In the genomic region with DNA sequence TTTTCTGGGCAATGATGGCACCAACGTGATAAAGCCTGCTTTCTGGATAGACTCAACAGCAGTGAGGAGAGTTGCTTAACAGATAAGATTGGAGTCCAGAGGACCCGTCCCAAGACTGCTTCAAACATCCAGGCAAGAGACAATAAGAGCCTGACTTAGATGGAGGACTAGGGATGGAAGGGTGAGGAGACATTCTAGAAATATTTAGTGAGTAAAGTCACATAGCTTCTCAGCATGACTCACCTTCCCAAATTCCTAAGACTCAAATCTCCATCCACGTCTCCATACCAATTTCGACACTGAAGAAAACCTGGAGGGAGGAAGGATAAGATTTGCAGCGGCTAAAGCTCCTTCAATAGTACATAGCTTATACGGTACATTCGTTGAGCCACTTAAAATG, we compare ENCODE assay signal across 13 cellular contexts.
DNase-seq lines count a peak whose midpoint lies in the region; ATAC-seq, FAIRE-seq and TF ChIP-seq lines count a peak whose summit lies in the region.
"Had no signal": no experiment of that assay in that cellular context is flagged by ENCODE, and none has a peak within 500 bp of the region (broad histone marks: within the 10 kb centered on the region; RNA-seq: fewer than 3 reads in every experiment).

No MANE protein-coding gene starts in this region.

- H4K20me1 ChIP-seq in BLaER1 treated with 17β-estradiol and CSF1 and Interleukin-3, amounts not matched to agents 10 nM and 100 nM: no peaks in the 10 kb centered on the region
- H4K20me1 ChIP-seq in PC-9 (ENCODE audit: insufficient read depth) (no peaks in the 10 kb centered on the region), H1 (replicated peaks in 1 of 2; ENCODE audit: control insufficient read depth in 1 of 2, insufficient read depth in 2 of 2, low read length in 2 of 2) (no peaks in the 10 kb centered on the region), neural cell (ENCODE audit: insufficient read depth) (no peaks in the 10 kb centered on the region)

- H3K27me3 ChIP-seq in BLaER1 treated with 17β-estradiol and CSF1 and Interleukin-3, amounts not matched to agents 10 nM and 100 nM: no peaks in the 10 kb centered on the region; a peak in 1 of 22 replicates
- no peaks in the 10 kb centered on the region for H3K27me3 ChIP-seq in PC-9 (ENCODE audit: insufficient read depth, low read depth)
- H3K27me3 ChIP-seq in H1 (replicated peaks in 1 of 4; ENCODE audit: control insufficient read depth in 3 of 4, extremely low read depth in 1 of 4, insufficient read depth in 3 of 4, low read length in 3 of 4): no peaks in the 10 kb centered on the region
- H3K27me3 ChIP-seq in neural cell (ENCODE audit: insufficient read depth, low read depth, low read length): no peaks in the 10 kb centered on the region
- H3K27me3 ChIP-seq: ascending aorta had no signal

- TF ChIP-seq EP300 in H1 (IDR thresholded peaks at IDR 0.05; ENCODE audit: borderline replicate concordance in 1 of 2, low read depth in 2 of 2, low read length in 2 of 2) (no peak), neural cell (conservative IDR thresholded peaks at IDR 0.05; ENCODE audit: poor library complexity, severe bottlenecking) (no peak)

- H3K9ac ChIP-seq in BLaER1 treated with 17β-estradiol and CSF1 and Interleukin-3, amounts not matched to agents 10 nM and 100 nM: peak overlapping the region in 3 of 11 experiments; percentile 38 to 68 (median 49); a peak in 5 of 22 replicates
- H3K9ac ChIP-seq in H1 (replicated peaks in 1 of 4; ENCODE audit: extremely low read depth in 1 of 4, low read depth in 3 of 4, low read length in 3 of 4): no peak overlapping the region
- no peak overlapping the region for H3K9ac ChIP-seq in neural cell (ENCODE audit: low read length)

- peak overlapping the region in 5 of 11 experiments; percentile 31 to 84 (median 67); a peak in 9 of 22 replicates for H3K27ac ChIP-seq in BLaER1 treated with 17β-estradiol and CSF1 and Interleukin-3, amounts not matched to agents 10 nM and 100 nM
- H3K27ac ChIP-seq in PC-9: peak overlapping the region; percentile 45
- H3K27ac ChIP-seq in H1 (ENCODE audit: low read depth, low read length): no peak overlapping the region
- H3K27ac ChIP-seq in neural cell (ENCODE audit: low read length): peak overlapping the region; percentile 63
- H3K27ac ChIP-seq: ascending aorta had no signal

- H3K36me3 ChIP-seq in BLaER1 treated with 17β-estradiol and CSF1 and Interleukin-3, amounts not matched to agents 10 nM and 100 nM: no peaks in the 10 kb centered on the region
- H3K36me3 ChIP-seq in PC-9 (ENCODE audit: low read depth) (no peaks in the 10 kb centered on the region), H1 (ENCODE audit: control insufficient read depth in 2 of 4, insufficient read depth in 4 of 4, low read length in 3 of 4) (no peaks in the 10 kb centered on the region), neural cell (ENCODE audit: insufficient read depth, low read length) (no peaks in the 10 kb centered on the region)
- H3K36me3 ChIP-seq: ascending aorta had no signal

- no peak overlapping the region for H4K91ac ChIP-seq in H1 (replicated peaks; ENCODE audit: insufficient read length, low read length)

- WGBS in H1 (ENCODE audit: extremely low coverage in 1 of 2, insufficient coverage in 1 of 2, insufficient read length in 1 of 2, insufficient replicate concordance in 2 of 2, low coverage in 1 of 2, low lambda C conversion rate in 2 of 2, missing lambda C conversion rate in 1 of 2), 2 experiments: 88% methylated on average over 7 of the region's 7 CpGs; no CpG with 5 or more reads in 1 of the 2 experiments

- peak overlapping the region; percentile 7; the same call in 1 of the 2 replicates for H2AK5ac ChIP-seq in H1 (ENCODE audit: low read depth, low read length)

- H3K9me2 ChIP-seq in PC-9 (ENCODE audit: insufficient read depth) (no peaks in the 10 kb centered on the region), neural cell (ENCODE audit: insufficient read depth, low read length) (no peaks in the 10 kb centered on the region)

- BruUV-seq in PC-9 (replicated peaks; lab: Mats Ljungman, UMichigan): no TSS peak

- TF ChIP-seq CTCF in PC-9 (conservative IDR thresholded peaks at IDR 0.05) (no peak), H1 (IDR thresholded peaks at IDR 0.05; ENCODE audit: control extremely low read depth in 1 of 3, insufficient read depth in 1 of 3, low read depth in 1 of 3, low read length in 3 of 3) (no peak), neural cell (IDR thresholded peaks at IDR 0.05; ENCODE audit: poor library complexity, severe bottlenecking) (no peak)

- H3K4me1 ChIP-seq in BLaER1 treated with 17β-estradiol and CSF1 and Interleukin-3, amounts not matched to agents 10 nM and 100 nM: peaks cover 8 to 100% (median 44%) of the 10 kb centered on the region in 10 experiments; a peak in 18 of 20 replicates
- peaks cover 54% of the 10 kb centered on the region for H3K4me1 ChIP-seq in PC-9 (replicated peaks; ENCODE audit: insufficient read depth)
- H3K4me1 ChIP-seq in H1 (replicated peaks in 1 of 4; ENCODE audit: control insufficient read depth in 3 of 4, insufficient read depth in 4 of 4, low read length in 3 of 4): peaks cover 0 to 4% (median 2%) of the 10 kb centered on the region in 4 experiments; a peak in 3 of 7 replicates

- H3K79me1 ChIP-seq in H1 (ENCODE audit: low read depth, low read length): no peaks in the 10 kb centered on the region

- H2BK5ac ChIP-seq in H1 (ENCODE audit: low read depth, low read length): no peak overlapping the region

- H3K23me2 ChIP-seq in H1 (ENCODE audit: low read depth, low read length): no peaks in the 10 kb centered on the region; the same call in 1 of the 2 replicates

- TF ChIP-seq RAD21 in H1 (IDR thresholded peaks at IDR 0.05 in 1 of 2, conservative IDR thresholded peaks at IDR 0.05 in 1 of 2; ENCODE audit: low read depth in 2 of 2, low read length in 2 of 2): no peak
- no peak for TF ChIP-seq RAD21 in neural cell (conservative IDR thresholded peaks at IDR 0.05)

- H2BK120ac ChIP-seq in H1 (replicated peaks; ENCODE audit: low read depth, low read length): no peak overlapping the region

- CTCF ChIA-PET in PC-9 (lab: Charles Lee): no interaction called here
- CTCF ChIA-PET in H1 (lab: Charles Lee; ENCODE audit: partially characterized antibody): interaction anchor here (0.6 to 1.6 kb wide), 4 partner anchors 9 to 205 kb away, joined by 3 to 8 read pairs (median 5); no protein-coding TSS in a partner anchor

- no peaks in the 10 kb centered on the region for H3K9me3 ChIP-seq in BLaER1 treated with 17β-estradiol and CSF1 and Interleukin-3, amounts not matched to agents 10 nM and 100 nM (replicated peaks in 1 of 11)
- H3K9me3 ChIP-seq in PC-9 (ENCODE audit: insufficient read depth, low read depth) (no peaks in the 10 kb centered on the region), H1 (ENCODE audit: insufficient read depth in 2 of 2, low read depth in 1 of 2, low read length in 1 of 2) (no peaks in the 10 kb centered on the region), neural cell (ENCODE audit: low read length) (no peaks in the 10 kb centered on the region)
- H3K9me3 ChIP-seq: ascending aorta had no signal

- no peak for FAIRE-seq in H1 (lab: Jason Lieb, UNC)
- FAIRE-seq: GM18507 had no signal

- H3K18ac ChIP-seq in H1 (ENCODE audit: extremely low read depth, low read length): no peak overlapping the region

- DNase-seq in PC-9: peak; percentile 24 to 78
- no peak for DNase-seq in H1 (ENCODE audit: low read depth in 1 of 2, low spot score in 2 of 2)
- DNase-seq in OCI-M2 (lab: John Stamatoyannopoulos, UW; ENCODE audit: unreplicated experiment): no peak
- no peak for DNase-seq in cerebellar cortex (ENCODE audit: low spot score)
- DNase-seq in activated CD8-positive, alpha-beta memory T cell treated with anti-CD3 and anti-CD28 coated beads, Interleukin-2, amount 50 U/mL, for 4 hours: no peak
- DNase-seq: head of caudate nucleus; NCI-H510A treated with DMSO at 0.1 percent for 48 hours; stimulated activated CD4-positive, alpha-beta T cell treated with anti-CD3 and anti-CD28 coated beads, Interleukin-1b, Interleukin-23, amount 100 ng/mL, for 48 hours had no signal

- no peak overlapping the region for H3K4ac ChIP-seq in H1 (replicated peaks; ENCODE audit: insufficient read length, low read depth, low read length)

- H3K79me2 ChIP-seq in PC-9 (ENCODE audit: low read depth) (no peaks in the 10 kb centered on the region), H1 (ENCODE audit: control insufficient read depth in 1 of 2, insufficient read depth in 2 of 2, low read length in 2 of 2) (no peaks in the 10 kb centered on the region), neural cell (replicated peaks; ENCODE audit: insufficient read depth, low read length) (no peaks in the 10 kb centered on the region)

- H4K5ac ChIP-seq in H1 (ENCODE audit: insufficient read length, low read depth, low read length): no peak overlapping the region

- no peak for ATAC-seq in GM19452 (IDR thresholded peaks at IDR 0.05; ENCODE audit: unreplicated experiment)

- H3K4me3 ChIP-seq in BLaER1 treated with 17β-estradiol and CSF1 and Interleukin-3, amounts not matched to agents 10 nM and 100 nM: no peak overlapping the region; a peak in 1 of 20 replicates
- H3K4me3 ChIP-seq in PC-9: 0 out of 2 replicates have a peak overlapping the region, but pooled peaks have one; percentile 4
- no peak overlapping the region for H3K4me3 ChIP-seq in H1 (ENCODE audit: extremely low read depth in 1 of 4, insufficient read depth in 2 of 4, low read depth in 3 of 4, low read length in 4 of 4)
- H3K4me3 ChIP-seq in neural cell (ENCODE audit: low read length): no peak overlapping the region
- H3K4me3 ChIP-seq: ascending aorta had no signal

- H2BK20ac ChIP-seq in H1 (ENCODE audit: low read length): no peak overlapping the region

- no peak for TF ChIP-seq POLR2A in H1 (IDR thresholded peaks at IDR 0.05; ENCODE audit: control extremely low read depth in 1 of 2, low read depth in 2 of 2, low read length in 2 of 2)

- peak overlapping the region in 7 of 11 experiments; percentile 40 to 92 (median 72); a peak in 14 of 22 replicates for H3K4me2 ChIP-seq in BLaER1 treated with 17β-estradiol and CSF1 and Interleukin-3, amounts not matched to agents 10 nM and 100 nM
- H3K4me2 ChIP-seq in PC-9 (peak overlapping the region; percentile 53; the same call in 1 of the 2 replicates), H1 (ENCODE audit: insufficient read depth in 1 of 2, low read depth in 2 of 2, low read length in 2 of 2) (no peak overlapping the region), neural cell (ENCODE audit: low read length) (no peak overlapping the region)

- H2BK15ac ChIP-seq in H1 (ENCODE audit: low read length): no peak overlapping the region

- no peak overlapping the region for H3K23ac ChIP-seq in H1 (ENCODE audit: insufficient read length)

- intact Hi-C loops in PC-9 (cut with micrococcal nuclease; ENCODE audit: unreplicated experiment): no loop called here

- H3K14ac ChIP-seq in H1 (ENCODE audit: insufficient read length): no peak overlapping the region

- H3K56ac ChIP-seq in H1 (replicated peaks; ENCODE audit: insufficient read length, low read depth, low read length): no peak overlapping the region

- H2AFZ ChIP-seq in PC-9: no peak overlapping the region
- no peak overlapping the region; the same call in 1 of the 2 replicates for H2AFZ ChIP-seq in H1 (ENCODE audit: low read length)
- no peak overlapping the region for H2AFZ ChIP-seq in neural cell (ENCODE audit: low read depth, low read length)

- 0 out of 2 replicates have a peak overlapping the region, but pooled peaks have one; percentile 5 for H2BK12ac ChIP-seq in H1 (ENCODE audit: low read depth, low read length)

- H3F3A ChIP-seq in PC-9 (ENCODE audit: insufficient read depth, low read depth) (peaks cover 24% of the 10 kb centered on the region), neural cell (ENCODE audit: insufficient read depth, low read length, poor library complexity, severe bottlenecking) (no peaks in the 10 kb centered on the region)

- no peak overlapping the region for H4K8ac ChIP-seq in H1 (ENCODE audit: extremely low read depth, insufficient read depth, low read length)

- POLR2A ChIA-PET in PC-9 (lab: Charles Lee; ENCODE audit: unreplicated experiment): interaction anchor here (0.5 to 1.3 kb wide), 10 partner anchors 14 to 458 kb away, joined by 3 to 13 read pairs (median 5); a partner anchor contains a TSS
- POLR2A ChIA-PET in H1 (lab: Charles Lee; ENCODE audit: partially characterized antibody): no interaction called here

Comparison
In these comparisons a context has a peak if more than half of its experiments do, and no peak if none do; other contexts are left out.
1. H3K4me2 ChIP-seq: peak in BLaER1 treated with 17β-estradiol and CSF1 and Interleukin-3, amounts not matched to agents 10 nM and 100 nM (7 of 11) and PC-9 (single experiment); none in H1 (0 of 2) and neural cell (single experiment).
2. DNase-seq: peak in PC-9 (2 of 2); none in H1 (0 of 2), OCI-M2 (single experiment), cerebellar cortex (single experiment) and activated CD8-positive, alpha-beta memory T cell treated with anti-CD3 and anti-CD28 coated beads, Interleukin-2, amount 50 U/mL, for 4 hours (single experiment).